Comparison of ENCODE assay signal across 23 cellular contexts in the genomic region with DNA sequence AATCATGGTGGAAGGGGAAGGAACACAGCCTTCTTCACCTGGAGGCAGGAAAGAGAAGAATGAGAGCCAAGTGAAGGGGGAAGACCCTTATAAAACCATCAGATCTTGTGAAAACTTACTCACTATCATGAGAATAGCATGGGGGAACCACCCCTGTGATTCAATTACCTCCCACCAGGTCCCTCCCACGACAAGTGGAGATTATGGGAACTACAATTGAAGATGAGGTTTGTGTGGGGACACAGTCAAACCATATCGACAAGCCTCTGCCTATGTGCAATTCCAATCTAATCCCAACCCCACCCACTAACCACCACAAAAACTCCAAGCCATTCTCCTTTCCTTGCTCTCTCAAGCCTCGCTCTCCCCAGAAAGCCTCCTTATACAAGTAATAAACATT.
"Had no signal": no experiment of that assay in that cellular context is flagged by ENCODE, and none has a peak within 500 bp of the region (broad histone marks: within the 10 kb centered on the region; RNA-seq: fewer than 3 reads in every experiment).

No MANE protein-coding gene starts in this region.

- H3K4me1 ChIP-seq: foreskin keratinocyte, neural progenitor cell, right atrium auricular region, sigmoid colon, stomach had no signal

- H2AFZ ChIP-seq: neural progenitor cell had no signal

- H3K9me3 ChIP-seq: ovary, right atrium auricular region, sigmoid colon, stomach, thoracic aorta, transverse colon had no signal

- H3K9ac ChIP-seq: neural progenitor cell had no signal

- H3K4me3 Mint-ChIP-seq: endodermal cell; natural killer cell treated with Interleukin-12 subunit alpha and Interleukin-12 subunit beta and Interleukin-15 and Interleukin-18, amount 100 ng/mL, for 72 hours; neural progenitor cell had no signal

- H3K4me1 Mint-ChIP-seq: endodermal cell, neural progenitor cell had no signal

- H3K4me3 ChIP-seq: lung, neural progenitor cell, ovary, right atrium auricular region, sigmoid colon, skin epidermis, stomach, thoracic aorta, transverse colon had no signal

- H3K27me3 ChIP-seq: foreskin keratinocyte, neural progenitor cell, ovary, right atrium auricular region, sigmoid colon, stomach, transverse colon had no signal

- H3K27ac ChIP-seq: foreskin keratinocyte, neural progenitor cell, ovary, right atrium auricular region, sigmoid colon, skin epidermis, stomach, thoracic aorta, transverse colon had no signal

- H3K4me2 ChIP-seq: neural progenitor cell had no signal

- H3K9me3 Mint-ChIP-seq: endodermal cell; natural killer cell treated with Interleukin-12 subunit alpha and Interleukin-12 subunit beta and Interleukin-15 and Interleukin-18, amount 100 ng/mL, for 72 hours; neural progenitor cell had no signal

- H3K36me3 Mint-ChIP-seq: natural killer cell treated with Interleukin-12 subunit alpha and Interleukin-12 subunit beta and Interleukin-15 and Interleukin-18, amount 100 ng/mL, for 72 hours; neural progenitor cell had no signal

- H3K27ac Mint-ChIP-seq: endodermal cell; natural killer cell treated with Interleukin-12 subunit alpha and Interleukin-12 subunit beta and Interleukin-15 and Interleukin-18, amount 100 ng/mL, for 72 hours; neural progenitor cell had no signal

- DNase-seq: effector CD4-positive, alpha-beta T cell; endodermal cell; erythroblast; foreskin keratinocyte; left colon; left ventricle myocardium superior; mesenchymal stem cell; midbrain; nucleus accumbens; ovary; sigmoid colon; stimulated activated CD4-positive, alpha-beta T cell treated with anti-CD3 and anti-CD28 coated beads, Interleukin-2, amount 100 ng/mL, for 24 hours; stimulated activated naive CD4-positive, alpha-beta T cell; stomach; substantia nigra; transverse colon had no signal

- FAIRE-seq: endothelial cell of umbilical vein had no signal

- H3K36me3 ChIP-seq: neural progenitor cell, ovary, right atrium auricular region, sigmoid colon, stomach, thoracic aorta, transverse colon had no signal
